Comparison of ENCODE assay signal across 8 cellular contexts in genomic region chr16:11407047-11407982, GRCh38.
DNase-seq lines count a peak whose midpoint lies in the region; ATAC-seq, FAIRE-seq and TF ChIP-seq lines count a peak whose summit lies in the region.

No MANE protein-coding gene starts in this region.

- H3K27me3 ChIP-seq in bronchial epithelial cell (ENCODE audit: control insufficient read depth, insufficient read depth, low read length): no peaks in the 10 kb centered on the region

- no peak for FAIRE-seq in bronchial epithelial cell (lab: Jason Lieb, UNC)

- DNase-seq in NCI-H1105 treated with DMSO at 0.1 percent for 48 hours (lab: John Stamatoyannopoulos, UW): peak; percentile 39
- no peak for DNase-seq in NCI-H1105 (lab: John Stamatoyannopoulos, UW)
- peak; percentile 22 for DNase-seq in NCI-H2107 (lab: John Stamatoyannopoulos, UW)
- DNase-seq in bronchial epithelial cell (ENCODE audit: low read depth): peak; percentile 59
- peak; percentile 62 for DNase-seq in kidney glomerular epithelial cell (lab: John Stamatoyannopoulos, UW)
- peak; percentile 70 for DNase-seq in stimulated activated CD4-positive, alpha-beta T cell treated with anti-CD3 and anti-CD28 coated beads, Interleukin-2, amount 100 ng/mL, for 48 hours

- H3K27ac ChIP-seq in VCaP: no peak overlapping the region

- TF ChIP-seq CTCF in VCaP (conservative IDR thresholded peaks at IDR 0.05) (peak; percentile 67), bronchial epithelial cell (IDR thresholded peaks at IDR 0.05; ENCODE audit: insufficient read depth, low read length, severe bottlenecking) (peak; percentile 61)

- no peak for ATAC-seq in HG03432 (IDR thresholded peaks at IDR 0.05; ENCODE audit: unreplicated experiment)

- no peaks in the 10 kb centered on the region for H3K36me3 ChIP-seq in bronchial epithelial cell (ENCODE audit: control insufficient read depth, insufficient read depth, low read length)

- H3K4me3 ChIP-seq in bronchial epithelial cell (ENCODE audit: low read depth, low read length): no peak overlapping the region
